ENCODE assay signal across 6 cellular contexts in the genomic region with DNA sequence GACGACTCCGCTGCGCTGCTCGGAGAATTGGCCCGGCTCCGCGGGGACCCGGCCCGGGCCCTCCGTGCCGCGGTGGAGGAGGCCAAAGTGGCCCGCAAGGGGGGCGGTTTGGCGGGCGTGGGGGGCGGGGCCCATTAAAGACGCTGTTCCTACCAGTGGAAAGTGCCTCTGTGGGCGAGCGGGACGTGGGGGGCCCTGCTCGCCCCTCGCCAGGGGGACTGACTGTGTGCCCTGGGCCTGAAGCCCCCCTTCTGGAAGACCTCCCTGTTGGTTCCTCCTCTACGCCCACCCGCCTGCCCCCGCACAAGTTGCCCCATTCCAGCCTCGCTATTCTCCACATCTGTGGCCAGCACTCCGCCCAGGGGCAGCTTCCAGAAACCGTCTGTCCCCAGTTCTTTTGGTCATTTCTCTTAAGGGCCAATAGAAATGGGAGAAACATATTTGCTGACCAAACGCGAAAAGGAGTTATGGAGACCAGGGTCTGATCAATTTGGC. TPM values are rescaled to one million over a fixed set of nuclear protein-coding genes. Genes with fewer than 3 reads are reported as not detected.
A peak's percentile ranks its signal among the peaks of the same experiment; 100 is the strongest.
DNase-seq lines count a peak whose midpoint lies in the region; ATAC-seq and TF ChIP-seq lines count a peak whose summit lies in the region.

No MANE protein-coding gene starts in this region.

- ATAC-seq in HG03045 (IDR thresholded peaks at IDR 0.05; ENCODE audit: unreplicated experiment): no peak

- no TSS peak for BruUV-seq in PC-9 (replicated peaks; lab: Mats Ljungman, UMichigan)

- H3K36me3 ChIP-seq in PC-9 (ENCODE audit: low read depth): no peaks in the 10 kb centered on the region
- H3K36me3 ChIP-seq in esophagus (ENCODE audit: control insufficient read depth in 2 of 2, insufficient read depth in 2 of 2, low read length in 1 of 2): no peaks in the 10 kb centered on the region
- no peaks in the 10 kb centered on the region for H3K36me3 ChIP-seq in spleen

- H3K27me3 ChIP-seq in PC-9 (ENCODE audit: insufficient read depth, low read depth) (no peaks in the 10 kb centered on the region), esophagus (ENCODE audit: control insufficient read depth in 1 of 2, insufficient read depth in 2 of 2, low read length in 2 of 2) (no peaks in the 10 kb centered on the region), spleen (replicated peaks in 1 of 7) (peaks cover 0 to 49% (median 28%) of the 10 kb centered on the region in 7 donors)

- CTCF ChIA-PET in PC-9 (lab: Charles Lee): interaction anchor here (0.6 to 2.9 kb wide), 5 partner anchors 8 to 250 kb away, joined by 3 to 19 read pairs (median 5); a partner anchor contains a TSS

- 27 to 29% methylated on average over 28 to 31 of the region's 31 CpGs for WGBS in esophagus, 2 donors
- 28 to 46% (median 39%) methylated on average over 21 to 31 of the region's 31 CpGs for WGBS in spleen, 5 donors

- H3K4me2 ChIP-seq in PC-9: peak overlapping the region; percentile 90

- no peaks in the 10 kb centered on the region for H3K9me2 ChIP-seq in PC-9 (ENCODE audit: insufficient read depth)

- H3K9me3 ChIP-seq in PC-9 (ENCODE audit: insufficient read depth, low read depth): no peaks in the 10 kb centered on the region
- H3K9me3 ChIP-seq in esophagus (ENCODE audit: control insufficient read depth in 2 of 2, insufficient read depth in 1 of 2, low read depth in 1 of 2, low read length in 1 of 2): no peaks in the 10 kb centered on the region
- H3K9me3 ChIP-seq in spleen: no peaks in the 10 kb centered on the region

- no peaks in the 10 kb centered on the region for H4K20me1 ChIP-seq in PC-9 (ENCODE audit: insufficient read depth)

- H3K4me1 ChIP-seq in PC-9 (replicated peaks; ENCODE audit: insufficient read depth) (0 out of 2 replicates have a peak, but pooled peaks cover 7% of the 10 kb centered on the region), esophagus (ENCODE audit: control insufficient read depth in 2 of 2, insufficient read depth in 2 of 2, low read length in 1 of 2) (peaks cover 0 to 23% of the 10 kb centered on the region in 2 donors), spleen (peaks cover 31 to 68% (median 58%) of the 10 kb centered on the region in 6 donors)

- H3K27ac ChIP-seq in PC-9 (no peak overlapping the region), esophagus (ENCODE audit: low read depth in 2 of 2, low read length in 1 of 2) (peak overlapping the region; percentile 72 to 93), spleen (peak overlapping the region in 7 of 8 donors; percentile 84 to 93 (median 88))

- TF ChIP-seq CTCF in PC-9 (conservative IDR thresholded peaks at IDR 0.05) (no peak), spleen (IDR thresholded peaks at IDR 0.05 in 8 of 11, conservative IDR thresholded peaks at IDR 0.05 in 3 of 11) (peak in 2 of 11 experiments; percentile 6 to 37)

- DNase-seq in PC-9: no peak
- DNase-seq in spleen: no peak
- no peak for DNase-seq in central memory CD4-positive, alpha-beta T cell
- no peak for DNase-seq in anterior cingulate cortex (lab: John Stamatoyannopoulos, UW)

- H3K4me3 ChIP-seq in PC-9 (peak overlapping the region; percentile 57; the same call in 1 of the 2 replicates), esophagus (ENCODE audit: low read depth in 1 of 2, low read length in 2 of 2) (peak overlapping the region; percentile 55 to 63), spleen (peak overlapping the region; percentile 10 to 84 (median 70))

- peaks cover 8% of the 10 kb centered on the region; the same call in 1 of the 2 replicates for H3K79me2 ChIP-seq in PC-9 (ENCODE audit: low read depth)

- intact Hi-C loops in PC-9 (cut with micrococcal nuclease; ENCODE audit: unreplicated experiment): loop anchor here (2.0 to 5.0 kb wide), 2 partner anchors 43 to 65 kb away; a partner anchor contains a TSS
- intact Hi-C loops in spleen (cut with DNase I; ENCODE audit: low total_unique reads): loop anchor here (5.0 kb wide), 2 partner anchors 80 to 125 kb away; a partner anchor contains a TSS

- H3F3A ChIP-seq in PC-9 (ENCODE audit: insufficient read depth, low read depth): peaks cover 13% of the 10 kb centered on the region; the same call in 1 of the 2 replicates

- POLR2A ChIA-PET in PC-9 (lab: Charles Lee; ENCODE audit: unreplicated experiment): interaction anchor here (0.6 to 0.7 kb wide), 2 partner anchors 8 to 146 kb away, joined by 4 to 7 read pairs; no protein-coding TSS in a partner anchor

- TF ChIP-seq POLR2A in spleen (IDR thresholded peaks at IDR 0.05): no peak

- no peak overlapping the region for H2AFZ ChIP-seq in PC-9

RNA-seq across cellular contexts. Expression of a gene that starts 1.9 kb away (rescaled TPM):
- total RNA-seq in PC-9 (2021) (15.2 and 23.2 TPM in 2 replicates), spleen (1 to 10 TPM; 1.0 to 5.5 (median 3.2) TPM)
- polyA plus RNA-seq in esophagus (10 to 100 TPM in 1 of 2 donors, 1 to 10 TPM in 1; 5.6 to 16.5 TPM), spleen (1 to 10 TPM; 1.5 to 3.5 (median 2.0) TPM)

RNA-seq across cellular contexts. Expression of a gene that starts 2.2 kb away (rescaled TPM):
- total RNA-seq in PC-9 (2021): 17.0 and 20.7 TPM in 2 replicates
- 1 to 10 TPM; 6.8 to 9.8 TPM for polyA plus RNA-seq in esophagus
- total RNA-seq in spleen: 10 to 100 TPM in 5 of 7 donors, 1 to 10 TPM in 2; 7.1 to 17.4 (median 10.9) TPM
- polyA plus RNA-seq in spleen: 1 to 10 TPM; 4.7 to 9.8 (median 7.8) TPM

RNA-seq across cellular contexts. Expression of a gene that starts 7.4 kb away (rescaled TPM):
- total RNA-seq in PC-9 (2021) (31.9 and 53.4 TPM in 2 replicates), spleen (10 to 100 TPM in 5 of 7 donors, 1 to 10 TPM in 2; 7.3 to 12.9 (median 11.4) TPM)
- polyA plus RNA-seq in esophagus (1 to 10 TPM; 7.0 to 7.4 TPM), spleen (10 to 100 TPM in 2 of 3 donors, 1 to 10 TPM in 1; 7.3 to 12.4 (median 11.1) TPM)

RNA-seq across cellular contexts. Expression of a gene that starts 8.8 kb away (rescaled TPM):
- not detected in 2 replicates for total RNA-seq in PC-9 (2021)
- polyA plus RNA-seq in esophagus: not detected
- not detected for total RNA-seq in spleen
- polyA plus RNA-seq in spleen: not detected

RNA-seq across cellular contexts. Expression of a gene that starts 12.0 kb away (rescaled TPM):
- total RNA-seq in PC-9 (2021) (0.50 TPM in 1 of 2 replicates, not detected in the other), spleen (not detected)
- polyA plus RNA-seq in esophagus (not detected), spleen (not detected)
